In the genomic region with DNA sequence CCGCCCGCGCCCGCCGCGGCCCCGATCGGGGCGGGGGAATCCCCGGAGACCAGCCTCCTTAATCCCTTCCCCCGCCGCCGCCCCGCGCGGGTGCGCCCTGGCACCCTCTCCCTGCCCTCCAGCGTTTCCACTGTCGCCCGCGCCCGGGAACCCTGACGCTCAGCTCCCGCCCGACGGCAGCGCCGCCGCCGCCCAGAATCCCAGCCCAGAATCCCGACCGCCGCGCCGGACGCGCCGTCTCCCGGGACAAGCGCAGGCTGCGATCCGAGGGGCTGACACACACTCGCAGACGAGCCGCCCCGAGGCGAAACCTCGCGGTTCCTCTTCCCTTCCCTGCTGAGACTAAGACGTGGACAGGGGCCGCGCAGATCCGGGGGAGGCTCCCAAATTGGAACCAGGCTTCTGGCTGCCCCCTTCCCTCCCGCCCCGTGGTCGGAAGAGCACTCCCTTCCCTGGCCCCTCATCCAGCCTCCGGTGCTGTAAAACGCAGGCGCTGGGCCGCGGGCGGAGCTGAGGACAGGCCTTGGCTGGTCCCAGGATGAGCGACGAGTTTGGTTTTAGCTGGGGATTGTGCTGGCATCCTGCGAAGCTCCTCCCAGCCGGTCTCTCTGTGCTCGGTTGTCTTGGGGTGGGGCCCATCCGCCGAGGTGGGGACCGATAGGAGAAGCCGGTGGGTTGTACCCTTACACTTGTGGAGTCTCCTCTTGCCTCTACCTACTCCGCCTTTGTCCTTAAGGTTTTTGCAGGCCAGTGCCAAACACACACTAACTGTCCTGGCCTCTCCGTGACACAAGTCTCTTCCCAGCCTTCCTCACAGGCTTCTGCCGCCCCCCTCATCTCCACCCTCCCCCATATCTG, we compare ENCODE assay signal across 1 cellular context.
TF ChIP-seq lines count a peak whose summit lies in the region.

No MANE protein-coding gene starts in this region.

TF ChIP-seq in endothelial cell of umbilical vein, 7 proteins besides CTCF, POLR2A, EP300 and RAD21:
- TF ChIP-seq POLR2AphosphoS5 (IDR thresholded peaks at IDR 0.05; ENCODE audit: insufficient read depth, low read depth, low read length) (peak; percentile 62), MYC (IDR thresholded peaks at IDR 0.05; ENCODE audit: low read depth, low read length) (no peak)
